Comparison of ENCODE assay signal across 14 cellular contexts in genomic region chr4:36286481-36286871, GRCh38. TPM values are rescaled to one million over a fixed set of nuclear protein-coding genes. Genes with fewer than 3 reads are reported as not detected.
A peak's percentile ranks its signal among the peaks of the same experiment; 100 is the strongest.
DNase-seq lines count a peak whose midpoint lies in the region; ATAC-seq and TF ChIP-seq lines count a peak whose summit lies in the region.
"Had no signal": no experiment of that assay in that cellular context is flagged by ENCODE, and none has a peak within 500 bp of the region (broad histone marks: within the 10 kb centered on the region; RNA-seq: fewer than 3 reads in every experiment).

No MANE protein-coding gene starts in this region.

- BruUV-seq in PC-9 (replicated peaks; lab: Mats Ljungman, UMichigan), result no TSS peak

- peaks cover 26% of the 10 kb centered on the region for H3K36me3 Mint-ChIP-seq in T-helper 2 cell treated with Interferon-gamma antibody and Interleukin-4, amounts not matched to agents 5 μg/mL and 100 μg/mL, for 36 hours (ENCODE audit: low read depth)
- H3K36me3 Mint-ChIP-seq in activated T-helper 2 cell treated with anti-CD3 and anti-CD28 coated beads, Interferon-gamma antibody, Interleukin-2, Interleukin-4, amounts not matched to agents 10 μg/mL and 5 μg/mL and 100 μg/mL, durations not matched to agents 14 hours and 24 hours and 36 hours (ENCODE audit: low read depth), result peaks cover 29% of the 10 kb centered on the region
- H3K36me3 Mint-ChIP-seq in natural killer cell, result peaks cover 16% of the 10 kb centered on the region

- H2AFZ ChIP-seq in PC-9, result no peak overlapping the region

- no peak for TF ChIP-seq CTCF in natural killer cell (IDR thresholded peaks at IDR 0.05)
- TF ChIP-seq CTCF in PC-9 (conservative IDR thresholded peaks at IDR 0.05), result no peak

- no peaks in the 10 kb centered on the region for H3K36me3 ChIP-seq in PC-9 (ENCODE audit: low read depth)
- H3K36me3 ChIP-seq: thoracic aorta had no signal

- no peak for DNase-seq in T-helper 2 cell treated with Interferon-gamma antibody and Interleukin-4, amounts not matched to agents 5 μg/mL and 100 μg/mL, for 36 hours (ENCODE audit: low spot score)
- no peak for DNase-seq in T-helper 2 cell
- DNase-seq in activated T-helper 2 cell treated with anti-CD3 and anti-CD28 coated beads, Interferon-gamma antibody, Interleukin-2, Interleukin-4, amounts not matched to agents 10 μg/mL and 5 μg/mL and 100 μg/mL, durations not matched to agents 14 hours and 24 hours and 36 hours (ENCODE audit: low spot score), result no peak
- no peak for DNase-seq in natural killer cell
- DNase-seq in PC-9, result no peak
- DNase-seq in KG1 (lab: John Stamatoyannopoulos, UW), result no peak
- no peak for DNase-seq in globus pallidus (ENCODE audit: low spot score)
- DNase-seq: 8988T, DMS153, NCI-H446 treated with DMSO at 0.1 percent for 48 hours had no signal

- H3K27me3 ChIP-seq in PC-9 (ENCODE audit: insufficient read depth, low read depth), result no peaks in the 10 kb centered on the region

- peak; percentile 22 for ATAC-seq in HG03064 (IDR thresholded peaks at IDR 0.05; ENCODE audit: low read depth, unreplicated experiment)
- no peak for ATAC-seq in natural killer cell

- H3K4me1 ChIP-seq in PC-9 (replicated peaks; ENCODE audit: insufficient read depth), result peaks cover 8% of the 10 kb centered on the region; the same call in 1 of the 2 replicates

- H3K27ac Mint-ChIP-seq in T-helper 2 cell treated with Interferon-gamma antibody and Interleukin-4, amounts not matched to agents 5 μg/mL and 100 μg/mL, for 36 hours, result peak overlapping the region; percentile 94
- peak overlapping the region; percentile 91 for H3K27ac Mint-ChIP-seq in activated T-helper 2 cell treated with anti-CD3 and anti-CD28 coated beads, Interferon-gamma antibody, Interleukin-2, Interleukin-4, amounts not matched to agents 10 μg/mL and 5 μg/mL and 100 μg/mL, durations not matched to agents 14 hours and 24 hours and 36 hours
- H3K27ac Mint-ChIP-seq in natural killer cell, result peak overlapping the region; percentile 98

- H4K20me1 ChIP-seq in PC-9 (ENCODE audit: insufficient read depth), result no peaks in the 10 kb centered on the region

- POLR2A ChIA-PET in PC-9 (lab: Charles Lee; ENCODE audit: unreplicated experiment), result no interaction called here

- H3K9me3 Mint-ChIP-seq in T-helper 2 cell treated with Interferon-gamma antibody and Interleukin-4, amounts not matched to agents 5 μg/mL and 100 μg/mL, for 36 hours, result peaks cover 28% of the 10 kb centered on the region
- H3K9me3 Mint-ChIP-seq in activated T-helper 2 cell treated with anti-CD3 and anti-CD28 coated beads, Interferon-gamma antibody, Interleukin-2, Interleukin-4, amounts not matched to agents 10 μg/mL and 5 μg/mL and 100 μg/mL, durations not matched to agents 14 hours and 24 hours and 36 hours, result peaks cover 23% of the 10 kb centered on the region
- no peaks in the 10 kb centered on the region for H3K9me3 Mint-ChIP-seq in natural killer cell

- intact Hi-C loops in activated T-helper 2 cell treated with anti-CD3 and anti-CD28 coated beads, Interferon-gamma antibody, Interleukin-2, Interleukin-4, amounts not matched to agents 10 μg/mL and 5 μg/mL and 100 μg/mL, durations not matched to agents 14 hours and 24 hours and 36 hours (cut with micrococcal nuclease), result loop anchor here (1.0 to 5.0 kb wide), 10 partner anchors 8 to 204 kb away; partner anchors contain the start of gene ARAP2
- intact Hi-C loops in natural killer cell (cut with micrococcal nuclease), result loop anchor here (1.0 to 5.0 kb wide), 6 partner anchors 18 to 101 kb away; partner anchors contain the start of gene ARAP2
- intact Hi-C loops in PC-9 (cut with micrococcal nuclease; ENCODE audit: unreplicated experiment), result no loop called here

- no peaks in the 10 kb centered on the region for H3K9me3 ChIP-seq in PC-9 (ENCODE audit: insufficient read depth, low read depth)
- H3K9me3 ChIP-seq: thoracic aorta had no signal

- H3K79me2 ChIP-seq in PC-9 (ENCODE audit: low read depth), result no peaks in the 10 kb centered on the region

- H3K4me3 ChIP-seq in PC-9, result no peak overlapping the region
- H3K4me3 ChIP-seq: thoracic aorta had no signal

- H3F3A ChIP-seq in PC-9 (ENCODE audit: insufficient read depth, low read depth), result no peaks in the 10 kb centered on the region; the same call in 1 of the 2 replicates

- peaks cover 4% of the 10 kb centered on the region for H3K27me3 Mint-ChIP-seq in T-helper 2 cell treated with Interferon-gamma antibody and Interleukin-4, amounts not matched to agents 5 μg/mL and 100 μg/mL, for 36 hours (ENCODE audit: low read depth)
- H3K27me3 Mint-ChIP-seq in activated T-helper 2 cell treated with anti-CD3 and anti-CD28 coated beads, Interferon-gamma antibody, Interleukin-2, Interleukin-4, amounts not matched to agents 10 μg/mL and 5 μg/mL and 100 μg/mL, durations not matched to agents 14 hours and 24 hours and 36 hours (ENCODE audit: low read depth), result no peaks in the 10 kb centered on the region
- no peaks in the 10 kb centered on the region for H3K27me3 Mint-ChIP-seq in natural killer cell (ENCODE audit: low read depth in 2 of 2)

- CTCF ChIA-PET in PC-9 (lab: Charles Lee), result no interaction called here

- H3K9me2 ChIP-seq in PC-9 (ENCODE audit: insufficient read depth), result no peaks in the 10 kb centered on the region

- no peak overlapping the region for H3K4me2 ChIP-seq in PC-9

- peaks cover 53% of the 10 kb centered on the region for H3K4me1 Mint-ChIP-seq in T-helper 2 cell treated with Interferon-gamma antibody and Interleukin-4, amounts not matched to agents 5 μg/mL and 100 μg/mL, for 36 hours (ENCODE audit: low read depth)
- H3K4me1 Mint-ChIP-seq in activated T-helper 2 cell treated with anti-CD3 and anti-CD28 coated beads, Interferon-gamma antibody, Interleukin-2, Interleukin-4, amounts not matched to agents 10 μg/mL and 5 μg/mL and 100 μg/mL, durations not matched to agents 14 hours and 24 hours and 36 hours (ENCODE audit: low read depth), result peaks cover 62% of the 10 kb centered on the region
- peaks cover 87 to 93% of the 10 kb centered on the region in 2 donors for H3K4me1 Mint-ChIP-seq in natural killer cell

- H3K27ac ChIP-seq in PC-9, result no peak overlapping the region
- H3K27ac ChIP-seq: thoracic aorta had no signal

- peak overlapping the region; percentile 41 for H3K4me3 Mint-ChIP-seq in T-helper 2 cell treated with Interferon-gamma antibody and Interleukin-4, amounts not matched to agents 5 μg/mL and 100 μg/mL, for 36 hours
- no peak overlapping the region for H3K4me3 Mint-ChIP-seq in activated T-helper 2 cell treated with anti-CD3 and anti-CD28 coated beads, Interferon-gamma antibody, Interleukin-2, Interleukin-4, amounts not matched to agents 10 μg/mL and 5 μg/mL and 100 μg/mL, durations not matched to agents 14 hours and 24 hours and 36 hours (ENCODE audit: low read depth)
- H3K4me3 Mint-ChIP-seq in natural killer cell, result peak overlapping the region; percentile 98

RNA-seq across cellular contexts. Expression of gene DTHD1, which starts 5.1 kb away (rescaled TPM):
- 1.1 TPM in 2 replicates for total RNA-seq in activated T-helper 2 cell treated with anti-CD3 and anti-CD28 coated beads, Interferon-gamma antibody, Interleukin-2, Interleukin-4, amounts not matched to agents 10 μg/mL and 5 μg/mL and 100 μg/mL, durations not matched to agents 14 hours and 24 hours and 36 hours
- total RNA-seq in natural killer cell (10 to 100 TPM; 67.0 to 95.4 (median 81.5) TPM), PC-9 (2021) (not detected in 2 replicates)
- total RNA-seq: fibroblast of villous mesenchyme, renal cortical epithelial cell had no signal

RNA-seq across cellular contexts. Expression of gene ARAP2, which starts 42.2 kb away (rescaled TPM):
- 29.5 and 35.8 TPM in 2 replicates for total RNA-seq in activated T-helper 2 cell treated with anti-CD3 and anti-CD28 coated beads, Interferon-gamma antibody, Interleukin-2, Interleukin-4, amounts not matched to agents 10 μg/mL and 5 μg/mL and 100 μg/mL, durations not matched to agents 14 hours and 24 hours and 36 hours
- total RNA-seq in natural killer cell, result 100 to 1,000 TPM; 199 to 295 (median 270) TPM
- total RNA-seq in PC-9 (2021), result 17.7 and 25.8 TPM in 2 replicates

Comparison
In these comparisons a context has a peak if more than half of its experiments do, and no peak if none do; other contexts are left out.
1. RNA of gene DTHD1, which starts 5.1 kb away (total RNA-seq): 67.0 to 95.4 TPM in natural killer cell; 1.1 TPM in activated T-helper 2 cell treated with anti-CD3 and anti-CD28 coated beads, Interferon-gamma antibody, Interleukin-2, Interleukin-4, amounts not matched to agents 10 μg/mL and 5 μg/mL and 100 μg/mL, durations not matched to agents 14 hours and 24 hours and 36 hours and not detected in PC-9; every median in the first group is over 10 times any median in the second.
2. Peak in every context shown above with its lines, with median percentiles within 50 percentile points of each other: H3K27ac Mint-ChIP-seq.